In the genomic region with DNA sequence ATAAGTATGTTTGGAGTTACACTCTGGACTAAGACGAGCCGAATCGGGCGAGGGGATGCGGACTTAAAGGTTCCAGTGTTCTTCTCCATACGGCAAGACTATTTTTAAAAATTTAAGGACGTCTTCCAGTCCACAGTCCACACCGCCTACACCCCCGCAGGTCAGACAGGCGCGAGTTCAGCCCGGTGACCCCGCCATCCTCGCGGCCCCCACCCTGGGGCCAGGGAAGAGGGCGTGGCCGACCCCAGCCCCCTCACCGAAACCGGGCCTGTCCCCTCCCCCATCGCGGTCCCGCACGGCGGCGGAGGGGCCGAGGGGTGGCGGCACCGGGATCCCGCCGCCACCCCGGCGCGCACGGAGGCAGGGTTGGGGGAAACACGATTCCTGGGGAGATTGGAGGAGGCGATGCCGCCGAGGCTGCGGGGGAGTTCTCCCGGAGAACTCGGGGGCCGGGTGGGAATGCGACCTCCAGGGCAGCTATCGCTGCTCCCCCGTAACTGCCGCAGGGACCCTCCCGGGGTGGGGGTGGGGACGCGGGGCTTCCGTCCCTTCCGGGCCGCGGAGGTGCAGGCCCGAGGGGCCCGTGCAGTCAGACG, we compare ENCODE assay signal across 8 cellular contexts. TPM values are rescaled to one million over a fixed set of nuclear protein-coding genes. Genes with fewer than 3 reads are reported as not detected.
DNase-seq lines count a peak whose midpoint lies in the region; ATAC-seq and TF ChIP-seq lines count a peak whose summit lies in the region.

No MANE protein-coding gene starts in this region.

- WGBS in lung, 2 donors = 4 to 5% methylated on average over 49 to 56 of the region's 56 CpGs

- H3K27ac ChIP-seq in breast epithelium = peak overlapping the region; percentile 88 to 91
- peak overlapping the region; percentile 80 to 85 for H3K27ac ChIP-seq in lung (ENCODE audit: low read depth in 1 of 2, low read length in 1 of 2)
- peak overlapping the region; percentile 70 to 78 for H3K27ac ChIP-seq in uterus

- ATAC-seq in GM19395 (IDR thresholded peaks at IDR 0.05; ENCODE audit: unreplicated experiment) (peak; percentile 15), HG03460 (IDR thresholded peaks at IDR 0.05; ENCODE audit: unreplicated experiment) (peak; percentile 18), lung (ENCODE audit: insufficient read depth, low FRiP score) (peak; percentile 3), HG03139 (IDR thresholded peaks at IDR 0.05; ENCODE audit: unreplicated experiment) (no peak), HG03469 (IDR thresholded peaks at IDR 0.05; ENCODE audit: unreplicated experiment) (no peak)

- H3K4me1 ChIP-seq in breast epithelium (no peaks in the 10 kb centered on the region), lung (ENCODE audit: control insufficient read depth in 2 of 2, insufficient read depth in 2 of 2, low read length in 2 of 2) (peaks cover 0 to 5% of the 10 kb centered on the region in 2 donors), uterus (peaks cover 0 to 3% of the 10 kb centered on the region in 2 donors)

- intact Hi-C loops in breast epithelium (cut with DNase I; ENCODE audit: low total_unique reads) (loop anchor here (2.0 kb wide), 1 partner anchor 55 kb away; no protein-coding TSS in a partner anchor), uterus (cut with DNase I; ENCODE audit: low total_unique reads) (no loop called here)

- H3K27me3 ChIP-seq in breast epithelium = no peaks in the 10 kb centered on the region
- H3K27me3 ChIP-seq in lung (ENCODE audit: control insufficient read depth, insufficient read depth) = no peaks in the 10 kb centered on the region
- H3K27me3 ChIP-seq in uterus = no peaks in the 10 kb centered on the region

- DNase-seq in breast epithelium (ENCODE audit: low spot score in 2 of 2) = no peak
- no peak for DNase-seq in lung (ENCODE audit: low spot score)
- peak in 1 of 2 donors; percentile 47 for DNase-seq in uterus
- DNase-seq in NCI-H187 treated with DMSO at 0.1 percent for 48 hours (lab: John Stamatoyannopoulos, UW) = no peak

- no peak for TF ChIP-seq POLR2A in breast epithelium (IDR thresholded peaks at IDR 0.05)
- no peak for TF ChIP-seq POLR2A in uterus (IDR thresholded peaks at IDR 0.05)

- TF ChIP-seq CTCF in breast epithelium (IDR thresholded peaks at IDR 0.05) (no peak), lung (IDR thresholded peaks at IDR 0.05; ENCODE audit: control extremely low read depth, extremely low read depth) (no peak), uterus (IDR thresholded peaks at IDR 0.05) (peak in 1 of 4 experiments; percentile 4)

- H3K4me3 ChIP-seq in breast epithelium (peak overlapping the region; percentile 54 to 97 (median 75)), lung (peak overlapping the region; percentile 49), uterus (peak overlapping the region; percentile 49 to 89)

- H3K36me3 ChIP-seq in breast epithelium (no peaks in the 10 kb centered on the region), lung (ENCODE audit: control insufficient read depth in 2 of 2, insufficient read depth in 2 of 2, low read length in 2 of 2) (no peaks in the 10 kb centered on the region), uterus (no peaks in the 10 kb centered on the region)

- H3K9me3 ChIP-seq in breast epithelium = no peaks in the 10 kb centered on the region
- H3K9me3 ChIP-seq in lung (ENCODE audit: control insufficient read depth in 2 of 2, insufficient read depth in 1 of 2, low read length in 1 of 2) = no peaks in the 10 kb centered on the region
- no peaks in the 10 kb centered on the region for H3K9me3 ChIP-seq in uterus

RNA-seq across cellular contexts. Expression of gene SMAD7, which starts 24.6 kb away (rescaled TPM):
- total RNA-seq in breast epithelium (10 to 100 TPM; 17.4 to 21.2 (median 20.6) TPM), lung (10 to 100 TPM; 39.1 to 58.8 TPM), uterus (10 to 100 TPM; 22.4 to 48.4 (median 29.3) TPM)
- polyA plus RNA-seq in lung = 10 to 100 TPM; 11.8 to 32.5 TPM

Comparison
In these comparisons a context has a peak if more than half of its experiments do, and no peak if none do; other contexts are left out.
1. ATAC-seq: peak in GM19395 (single experiment), HG03460 (single experiment) and lung (single experiment); none in HG03139 (single experiment) and HG03469 (single experiment).
2. Peak in every context shown above with its lines, with median percentiles within 50 percentile points of each other: H3K27ac ChIP-seq and H3K4me3 ChIP-seq.